Comparison of ENCODE assay signal across 9 cellular contexts in the genomic region with DNA sequence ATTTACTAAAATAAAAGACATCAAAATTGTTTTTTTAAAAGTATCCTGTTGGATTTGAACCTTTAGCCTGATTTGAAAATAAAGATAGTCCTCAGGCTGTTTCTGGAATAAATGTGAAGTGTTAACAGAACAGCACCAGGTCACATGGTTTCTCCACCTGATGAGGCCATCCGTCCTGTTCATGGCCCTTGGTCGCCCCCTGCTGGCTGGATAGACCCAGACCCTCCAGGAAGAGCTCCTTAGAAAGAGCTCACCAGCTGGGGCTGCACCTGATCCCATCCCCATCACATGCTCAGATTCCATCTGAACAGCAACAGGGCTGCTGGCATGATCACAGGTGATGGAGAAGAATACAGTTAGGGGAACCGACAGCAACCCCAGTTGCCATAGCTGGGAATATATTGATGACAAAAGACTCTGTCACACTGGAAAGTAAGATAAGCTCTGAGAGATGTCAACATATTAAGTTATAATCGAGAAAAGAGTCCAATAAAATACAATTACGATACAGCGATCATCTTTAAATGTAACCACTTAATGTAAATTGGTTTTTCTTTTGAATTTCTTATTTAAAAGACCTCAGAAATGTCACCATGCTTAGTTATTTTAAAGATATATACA. TPM values are rescaled to one million over a fixed set of nuclear protein-coding genes. Genes with fewer than 3 reads are reported as not detected.
A peak's percentile ranks its signal among the peaks of the same experiment; 100 is the strongest.
DNase-seq lines count a peak whose midpoint lies in the region; ATAC-seq and TF ChIP-seq lines count a peak whose summit lies in the region.
"Had no signal": no experiment of that assay in that cellular context is flagged by ENCODE, and none has a peak within 500 bp of the region (broad histone marks: within the 10 kb centered on the region; RNA-seq: fewer than 3 reads in every experiment).

No MANE protein-coding gene starts in this region.

- no TSS peak for BruUV-seq in Caco-2 (replicated peaks; lab: Mats Ljungman, UMichigan)

- H3K9me3 Mint-ChIP-seq in Caco-2 (ENCODE audit: unreplicated experiment): no peaks in the 10 kb centered on the region
- no peaks in the 10 kb centered on the region for H3K9me3 Mint-ChIP-seq in activated CD8-positive, alpha-beta T cell treated with anti-CD3 and anti-CD28 coated beads, Interleukin-2, amount 10 ng/mL, durations not matched to agents 7 days and 5 days (ENCODE audit: insufficient read depth)
- H3K9me3 Mint-ChIP-seq: activated naive CD4-positive, alpha-beta T cell treated with anti-CD3 and anti-CD28 coated beads, Interleukin-2, amount 50 U/mL, for 24 hours had no signal

- no peak overlapping the region for H2AK5ac ChIP-seq in mesenchymal stem cell (ENCODE audit: low read length, severe bottlenecking)

- intact Hi-C loops in Caco-2 (cut with micrococcal nuclease; ENCODE audit: unreplicated experiment): loop anchor here (1.0 kb wide), 3 partner anchors 97 to 226 kb away; a partner anchor contains a TSS

- no peak overlapping the region for H3K27ac Mint-ChIP-seq in Caco-2 (ENCODE audit: unreplicated experiment)
- H3K27ac Mint-ChIP-seq in activated CD8-positive, alpha-beta T cell treated with anti-CD3 and anti-CD28 coated beads, Interleukin-2, amount 10 ng/mL, durations not matched to agents 7 days and 5 days: no peak overlapping the region
- H3K27ac Mint-ChIP-seq: activated naive CD4-positive, alpha-beta T cell treated with anti-CD3 and anti-CD28 coated beads, Interleukin-2, amount 50 U/mL, for 24 hours had no signal

- no peak overlapping the region for H4K91ac ChIP-seq in mesenchymal stem cell (ENCODE audit: low read length)

- no peaks in the 10 kb centered on the region for H3K36me3 ChIP-seq in Caco-2 (ENCODE audit: control insufficient read depth, insufficient read depth, low read length)
- no peaks in the 10 kb centered on the region for H3K36me3 ChIP-seq in effector memory CD4-positive, alpha-beta T cell (ENCODE audit: control insufficient read depth, insufficient read depth, low read length)
- H3K36me3 ChIP-seq in mesenchymal stem cell (ENCODE audit: control insufficient read depth in 1 of 2, insufficient read depth in 2 of 2, low read depth in 1 of 2, low read length in 2 of 2): no peaks in the 10 kb centered on the region

- DNase-seq in Caco-2 (peak; percentile 91 to 95), NCI-H748 treated with DMSO at 0.1 percent for 48 hours (lab: John Stamatoyannopoulos, UW) (peak; percentile 52), mesenchymal stem cell (peak; percentile 78)
- DNase-seq in activated CD8-positive, alpha-beta T cell treated with anti-CD3 and anti-CD28 coated beads, Interleukin-2, amount 10 ng/mL, durations not matched to agents 7 days and 5 days: peak; percentile 92
- peak; percentile 52 to 73 (median 59) for DNase-seq in effector memory CD4-positive, alpha-beta T cell
- DNase-seq in stimulated activated CD8-positive, alpha-beta memory T cell treated with anti-CD3 and anti-CD28 coated beads, Interleukin-4, amount 100 ng/mL, for 1 hour (ENCODE audit: low read depth in 2 of 2, low spot score in 1 of 2): peak; percentile 73 to 77

- CTCF ChIA-PET in Caco-2 (lab: Charles Lee): interaction anchor here (0.6 to 1.5 kb wide), 14 partner anchors 11 to 391 kb away, joined by 3 to 20 read pairs (median 4); a partner anchor contains a TSS
- CTCF ChIA-PET in activated CD8-positive, alpha-beta T cell treated with anti-CD3 and anti-CD28 coated beads, Interleukin-2, amount 10 ng/mL, durations not matched to agents 7 days and 5 days (lab: Charles Lee): interaction anchor here (0.6 to 2.5 kb wide), 35 partner anchors 9 to 887 kb away, joined by 3 to 24 read pairs (median 4); a partner anchor contains a TSS

- TF ChIP-seq CTCF in Caco-2 (IDR thresholded peaks at IDR 0.05; ENCODE audit: insufficient read depth in 1 of 2, low read depth in 1 of 2, low read length in 1 of 2, severe bottlenecking in 1 of 2, unreplicated experiment in 1 of 2): peak; percentile 94 to 97

- no peak overlapping the region for H4K8ac ChIP-seq in mesenchymal stem cell (ENCODE audit: low read length)

- no peak overlapping the region for H3K4me3 ChIP-seq in Caco-2 (ENCODE audit: low read depth, low read length)
- no peak overlapping the region for H3K4me3 ChIP-seq in effector memory CD4-positive, alpha-beta T cell (ENCODE audit: insufficient read depth, low read depth, low read length, poor library complexity, severe bottlenecking)
- H3K4me3 ChIP-seq in mesenchymal stem cell (ENCODE audit: insufficient read depth in 1 of 2, low read depth in 1 of 2, low read length in 2 of 2): no peak overlapping the region

- H3K18ac ChIP-seq in mesenchymal stem cell (ENCODE audit: low read depth in 1 of 2, low read length in 2 of 2): no peak overlapping the region

- H3K4me1 Mint-ChIP-seq in Caco-2 (ENCODE audit: low read depth, unreplicated experiment): no peaks in the 10 kb centered on the region
- H3K4me1 Mint-ChIP-seq in activated CD8-positive, alpha-beta T cell treated with anti-CD3 and anti-CD28 coated beads, Interleukin-2, amount 10 ng/mL, durations not matched to agents 7 days and 5 days (ENCODE audit: low read depth): no peaks in the 10 kb centered on the region
- H3K4me1 Mint-ChIP-seq: activated naive CD4-positive, alpha-beta T cell treated with anti-CD3 and anti-CD28 coated beads, Interleukin-2, amount 50 U/mL, for 24 hours had no signal

- H3K4me1 ChIP-seq in Caco-2 (no peaks in the 10 kb centered on the region), mesenchymal stem cell (ENCODE audit: control insufficient read depth, insufficient read depth, low read depth, low read length) (no peaks in the 10 kb centered on the region)
- H3K4me1 ChIP-seq in effector memory CD4-positive, alpha-beta T cell (ENCODE audit: control insufficient read depth, insufficient read depth, low read length, poor library complexity, severe bottlenecking): no peaks in the 10 kb centered on the region

- H3K27me3 ChIP-seq in Caco-2 (replicated peaks; ENCODE audit: control insufficient read depth, insufficient read depth, low read length) (no peaks in the 10 kb centered on the region), mesenchymal stem cell (ENCODE audit: control insufficient read depth in 1 of 2, insufficient read depth in 1 of 2, low read length in 2 of 2) (no peaks in the 10 kb centered on the region)
- no peaks in the 10 kb centered on the region for H3K27me3 ChIP-seq in effector memory CD4-positive, alpha-beta T cell (replicated peaks; ENCODE audit: control insufficient read depth, insufficient read depth, low read length, poor library complexity, severe bottlenecking)

- no peak overlapping the region for H3K23ac ChIP-seq in mesenchymal stem cell (ENCODE audit: low read length in 2 of 2)

- H2BK120ac ChIP-seq in mesenchymal stem cell (ENCODE audit: low read depth, low read length): no peak overlapping the region

- no peaks in the 10 kb centered on the region for H3K79me1 ChIP-seq in mesenchymal stem cell (replicated peaks; ENCODE audit: low read length, poor library complexity, severe bottlenecking)

- H3K27me3 Mint-ChIP-seq in Caco-2 (ENCODE audit: insufficient read depth, unreplicated experiment): no peaks in the 10 kb centered on the region
- no peaks in the 10 kb centered on the region for H3K27me3 Mint-ChIP-seq in activated CD8-positive, alpha-beta T cell treated with anti-CD3 and anti-CD28 coated beads, Interleukin-2, amount 10 ng/mL, durations not matched to agents 7 days and 5 days (ENCODE audit: low read depth)
- H3K27me3 Mint-ChIP-seq: activated naive CD4-positive, alpha-beta T cell treated with anti-CD3 and anti-CD28 coated beads, Interleukin-2, amount 50 U/mL, for 24 hours had no signal

- H3K9me3 ChIP-seq in Caco-2 (no peaks in the 10 kb centered on the region), mesenchymal stem cell (ENCODE audit: control insufficient read depth, low read length) (no peaks in the 10 kb centered on the region)
- no peaks in the 10 kb centered on the region for H3K9me3 ChIP-seq in effector memory CD4-positive, alpha-beta T cell (ENCODE audit: control insufficient read depth, low read length)

- H3K4ac ChIP-seq in mesenchymal stem cell (ENCODE audit: low read depth in 1 of 2, low read length in 2 of 2): no peak overlapping the region

- H3K4me2 ChIP-seq in mesenchymal stem cell (ENCODE audit: low read length, poor library complexity, severe bottlenecking): no peak overlapping the region

- no peak overlapping the region for H3K4me3 Mint-ChIP-seq in Caco-2 (ENCODE audit: unreplicated experiment)
- no peak overlapping the region for H3K4me3 Mint-ChIP-seq in activated CD8-positive, alpha-beta T cell treated with anti-CD3 and anti-CD28 coated beads, Interleukin-2, amount 10 ng/mL, durations not matched to agents 7 days and 5 days
- H3K4me3 Mint-ChIP-seq: activated naive CD4-positive, alpha-beta T cell treated with anti-CD3 and anti-CD28 coated beads, Interleukin-2, amount 50 U/mL, for 24 hours had no signal

- ATAC-seq in GM19467 (IDR thresholded peaks at IDR 0.05; ENCODE audit: unreplicated experiment) (peak; percentile 100), HG03558 (IDR thresholded peaks at IDR 0.05; ENCODE audit: extremely low read depth, unreplicated experiment) (peak; percentile 97)
- peak; percentile 99 for ATAC-seq in activated CD8-positive, alpha-beta T cell treated with anti-CD3 and anti-CD28 coated beads, Interleukin-2, amount 10 ng/mL, durations not matched to agents 7 days and 5 days

- H3K14ac ChIP-seq in mesenchymal stem cell (ENCODE audit: low read length in 2 of 2): no peak overlapping the region

- POLR2A ChIA-PET in Caco-2 (lab: Charles Lee): interaction anchor here (0.8 kb wide), 1 partner anchor 226 kb away, joined by 3 read pairs; a partner anchor contains a TSS
- POLR2A ChIA-PET in activated CD8-positive, alpha-beta T cell treated with anti-CD3 and anti-CD28 coated beads, Interleukin-2, amount 10 ng/mL, durations not matched to agents 7 days and 5 days (lab: Charles Lee): no interaction called here

- no peak overlapping the region for H2BK15ac ChIP-seq in mesenchymal stem cell (ENCODE audit: low read depth, poor library complexity, severe bottlenecking)

- no peak overlapping the region for H2BK12ac ChIP-seq in mesenchymal stem cell (ENCODE audit: low read length in 2 of 2)

- H3K36me3 Mint-ChIP-seq in Caco-2 (ENCODE audit: insufficient read depth, unreplicated experiment): no peaks in the 10 kb centered on the region
- H3K36me3 Mint-ChIP-seq in activated CD8-positive, alpha-beta T cell treated with anti-CD3 and anti-CD28 coated beads, Interleukin-2, amount 10 ng/mL, durations not matched to agents 7 days and 5 days (ENCODE audit: low read depth): no peaks in the 10 kb centered on the region
- H3K36me3 Mint-ChIP-seq: activated naive CD4-positive, alpha-beta T cell treated with anti-CD3 and anti-CD28 coated beads, Interleukin-2, amount 50 U/mL, for 24 hours had no signal

- H3K9ac ChIP-seq in mesenchymal stem cell (ENCODE audit: low read length): no peak overlapping the region

- no peak overlapping the region for H2BK5ac ChIP-seq in mesenchymal stem cell (ENCODE audit: low read depth, low read length, poor library complexity, severe bottlenecking)

- H2AFZ ChIP-seq in mesenchymal stem cell (ENCODE audit: low read depth, low read length): no peak overlapping the region

- WGBS in mesenchymal stem cell: 0% methylated on average over 3 of the region's 6 CpGs

- no peak overlapping the region for H3K27ac ChIP-seq in effector memory CD4-positive, alpha-beta T cell (ENCODE audit: insufficient read depth, low read length, poor library complexity, severe bottlenecking)
- H3K27ac ChIP-seq in mesenchymal stem cell (ENCODE audit: low read length, poor library complexity, severe bottlenecking): no peak overlapping the region

RNA-seq across cellular contexts. Expression of a gene that starts 4.8 kb away (rescaled TPM):
- not detected in 2 replicates for total RNA-seq in Caco-2 (2022)
- total RNA-seq in activated CD8-positive, alpha-beta T cell treated with anti-CD3 and anti-CD28 coated beads, Interleukin-2, amount 10 ng/mL, durations not matched to agents 7 days and 5 days: not detected
- polyA plus RNA-seq in mesenchymal stem cell (2013, experiment 1 of 2): not detected
- polyA plus RNA-seq in mesenchymal stem cell (2013, experiment 2 of 2): not detected

RNA-seq across cellular contexts. Expression of a gene that starts 18.4 kb away (rescaled TPM):
- total RNA-seq in Caco-2 (2022): not detected in 2 replicates
- total RNA-seq in activated CD8-positive, alpha-beta T cell treated with anti-CD3 and anti-CD28 coated beads, Interleukin-2, amount 10 ng/mL, durations not matched to agents 7 days and 5 days: not detected
- not detected for polyA plus RNA-seq in mesenchymal stem cell (2013, experiment 1 of 2)
- not detected for polyA plus RNA-seq in mesenchymal stem cell (2013, experiment 2 of 2)

RNA-seq across cellular contexts. Expression of a gene that starts 41.7 kb away (rescaled TPM):
- not detected in 2 replicates for total RNA-seq in Caco-2 (2022)
- total RNA-seq in activated CD8-positive, alpha-beta T cell treated with anti-CD3 and anti-CD28 coated beads, Interleukin-2, amount 10 ng/mL, durations not matched to agents 7 days and 5 days: not detected
- polyA plus RNA-seq in mesenchymal stem cell (2013, experiment 1 of 2): not detected
- not detected for polyA plus RNA-seq in mesenchymal stem cell (2013, experiment 2 of 2)

RNA-seq across cellular contexts. Expression of a gene that starts 55.4 kb away (rescaled TPM):
- not detected in 2 replicates for total RNA-seq in Caco-2 (2022)
- under 1 TPM in 1 of 2 experiments, not detected in 1; 0.47 TPM for total RNA-seq in activated CD8-positive, alpha-beta T cell treated with anti-CD3 and anti-CD28 coated beads, Interleukin-2, amount 10 ng/mL, durations not matched to agents 7 days and 5 days
- polyA plus RNA-seq in mesenchymal stem cell (2013, experiment 1 of 2): 0.30 TPM
- polyA plus RNA-seq in mesenchymal stem cell (2013, experiment 2 of 2): 0.19 TPM

RNA-seq across cellular contexts. Expression of a gene that starts 58.2 kb away (rescaled TPM):
- not detected in 2 replicates for total RNA-seq in Caco-2 (2022)
- not detected for total RNA-seq in activated CD8-positive, alpha-beta T cell treated with anti-CD3 and anti-CD28 coated beads, Interleukin-2, amount 10 ng/mL, durations not matched to agents 7 days and 5 days
- not detected for polyA plus RNA-seq in mesenchymal stem cell (2013, experiment 1 of 2)
- not detected for polyA plus RNA-seq in mesenchymal stem cell (2013, experiment 2 of 2)
